ENCODE assay signal across 32 cellular contexts in genomic region chr14:67710209-67710608, GRCh38. TPM values are rescaled to one million over a fixed set of nuclear protein-coding genes. Genes with fewer than 3 reads are reported as not detected.
A peak's percentile ranks its signal among the peaks of the same experiment; 100 is the strongest.
DNase-seq lines count a peak whose midpoint lies in the region; ATAC-seq and TF ChIP-seq lines count a peak whose summit lies in the region.
"Had no signal": no experiment of that assay in that cellular context is flagged by ENCODE, and none has a peak within 500 bp of the region (broad histone marks: within the 10 kb centered on the region; RNA-seq: fewer than 3 reads in every experiment).

No MANE protein-coding gene starts in this region.

- BruUV-seq in PC-3 (replicated peaks; lab: Mats Ljungman, UMichigan) = no TSS peak

- peaks cover 20% of the 10 kb centered on the region for H3K9me3 ChIP-seq in PC-3 (ENCODE audit: low read length)
- H3K9me3 ChIP-seq: ovary had no signal

- CTCF ChIA-PET in PC-3 (lab: Charles Lee) = interaction anchor here (0.7 kb wide), 1 partner anchor 9 kb away, joined by 4 read pairs; no protein-coding TSS in a partner anchor

- no peaks in the 10 kb centered on the region; the same call in 1 of the 2 replicates for H3K36me3 ChIP-seq in PC-3 (ENCODE audit: low read depth, low read length)
- H3K36me3 ChIP-seq: ovary, upper lobe of left lung had no signal

- H3K4me3 ChIP-seq in PC-3 (ENCODE audit: low read length) = no peak overlapping the region
- H3K4me3 ChIP-seq: ovary, PC-9, skin epidermis, upper lobe of left lung had no signal

- no peak overlapping the region for H3K4me2 ChIP-seq in PC-3 (ENCODE audit: low read length)
- H3K4me2 ChIP-seq: PC-9 had no signal

- ATAC-seq in PC-3 (no peak), GM19023 (IDR thresholded peaks at IDR 0.05; ENCODE audit: unreplicated experiment) (no peak), HG03175 (IDR thresholded peaks at IDR 0.05; ENCODE audit: unreplicated experiment) (no peak)
- ATAC-seq: T-helper 17 cell had no signal

- no peaks in the 10 kb centered on the region for H4K20me1 ChIP-seq in PC-3 (ENCODE audit: low read length)

- intact Hi-C loops in PC-3 (cut with micrococcal nuclease) = no loop called here

- POLR2A ChIA-PET in PC-3 (lab: Charles Lee; ENCODE audit: unreplicated experiment) = no interaction called here

- TF ChIP-seq CTCF in PC-3 (conservative IDR thresholded peaks at IDR 0.05; ENCODE audit: low read depth, low read length) = no peak

- H3K9me2 ChIP-seq in PC-3 (replicated peaks; ENCODE audit: low read length) = no peaks in the 10 kb centered on the region

- H3K27me3 ChIP-seq in PC-3 (ENCODE audit: low read length) = no peaks in the 10 kb centered on the region
- H3K27me3 ChIP-seq: ovary, upper lobe of left lung had no signal

- H3K27ac ChIP-seq in PC-3 (ENCODE audit: low read length) = no peak overlapping the region
- H3K27ac ChIP-seq: 22Rv1, ovary, PC-9, skin epidermis, upper lobe of left lung had no signal

- no peaks in the 10 kb centered on the region for H3F3A ChIP-seq in PC-3 (ENCODE audit: low read length, unreplicated experiment)

- H2AFZ ChIP-seq in PC-3 (ENCODE audit: low read length) = no peak overlapping the region
- H2AFZ ChIP-seq: PC-9 had no signal

- H3K9ac ChIP-seq in PC-3 (ENCODE audit: low read length) = no peak overlapping the region

- peaks cover 2% of the 10 kb centered on the region; the same call in 1 of the 2 replicates for H3K4me1 ChIP-seq in PC-3 (ENCODE audit: insufficient read depth, low read length)
- H3K4me1 ChIP-seq: upper lobe of left lung had no signal

- H3K79me2 ChIP-seq in PC-3 (ENCODE audit: low read length) = no peaks in the 10 kb centered on the region

- peak; percentile 49 for DNase-seq in DMS 273 (lab: John Stamatoyannopoulos, UW; ENCODE audit: unreplicated experiment)
- DNase-seq in DMS 273 treated with DMSO at 0.1 percent for 48 hours (lab: John Stamatoyannopoulos, UW) = no peak
- peak; percentile 21 for DNase-seq in HT1080 (ENCODE audit: low read depth)
- DNase-seq in PC-3 = peak; percentile 24
- DNase-seq in left kidney (ENCODE audit: low read depth, low spot score) = peak; percentile 23
- DNase-seq in NCI-H345 (lab: John Stamatoyannopoulos, UW) = no peak
- DNase-seq: activated CD4-positive, alpha-beta T cell treated with anti-CD3 and anti-CD28 coated beads, Interleukin-2, amount 50 U/mL, for 1 hour; activated CD4-positive, CD25-positive, alpha-beta regulatory T cell; activated effector memory CD4-positive, alpha-beta T cell treated with anti-CD3 and anti-CD28 coated beads, Interleukin-2, amount 50 U/mL, for 16 hours; activated naive CD8-positive, alpha-beta T cell treated with anti-CD3 and anti-CD28 coated beads for 36 hours; activated T-cell treated with anti-CD3 and anti-CD28 coated beads, Interleukin-2, amount 50 U/mL, for 1 hour; anterior cingulate cortex; effector CD4-positive, alpha-beta T cell; HCEC 1CT; hypothalamus; mesenchymal stem cell; MM.1S; NCI-H2081; NCI-H446 treated with DMSO at 0.1 percent for 48 hours; ovary; PC-9; Right ventricle myocardium superior; stimulated activated naive CD4-positive, alpha-beta T cell; T-helper 17 cell; upper lobe of left lung had no signal

RNA-seq across cellular contexts. Expression of gene RDH12, which starts 8.5 kb away (rescaled TPM):
- total RNA-seq in HT1080 (2014; rRNA removed; shearing (Covaris generic)) = 0.23 and 0.29 TPM in 2 replicates
- polyA plus RNA-seq in HT1080 (2015; cell fraction: cytosol; rRNA removed) = 0.11 and 0.13 TPM in 2 replicates
- 0.35 and 0.64 TPM in 2 replicates for polyA plus RNA-seq in HT1080 (2015; cell fraction: nucleus; rRNA removed)
- total RNA-seq in PC-3 (2014; rRNA removed) = not detected in 2 replicates
- total RNA-seq: activated naive CD8-positive, alpha-beta T cell treated with anti-CD3 and anti-CD28 coated beads for 36 hours; glomerular endothelial cell; PC-9; renal cortical epithelial cell; Right ventricle myocardium superior; T-helper 17 cell had no signal
- polyA plus RNA-seq: neural cell had no signal

RNA-seq across cellular contexts. Expression of gene RDH11, which starts 14.6 kb away (rescaled TPM):
- total RNA-seq in HT1080 (2014; rRNA removed; shearing (Covaris generic)) = 76.1 and 91.2 TPM in 2 replicates
- polyA plus RNA-seq in HT1080 (2015; cell fraction: cytosol; rRNA removed) = 89.0 and 98.8 TPM in 2 replicates
- 198 and 218 TPM in 2 replicates for polyA plus RNA-seq in HT1080 (2015; cell fraction: nucleus; rRNA removed)
- 103 and 125 TPM in 2 replicates for total RNA-seq in PC-3 (2014; rRNA removed)

RNA-seq across cellular contexts. Expression of gene VTI1B, which starts 35.8 kb away (rescaled TPM):
- 80.2 and 96.1 TPM in 2 replicates for total RNA-seq in HT1080 (2014; rRNA removed; shearing (Covaris generic))
- polyA plus RNA-seq in HT1080 (2015; cell fraction: cytosol; rRNA removed) = 49.2 and 56.2 TPM in 2 replicates
- 16.0 and 16.2 TPM in 2 replicates for polyA plus RNA-seq in HT1080 (2015; cell fraction: nucleus; rRNA removed)
- 72.6 and 93.8 TPM in 2 replicates for total RNA-seq in PC-3 (2014; rRNA removed)

Comparison
In these comparisons a context has a peak if more than half of its experiments do, and no peak if none do; other contexts are left out.
1. DNase-seq: peak in DMS 273 (single experiment), HT1080 (single experiment), PC-3 (single experiment) and left kidney (single experiment); none in DMS 273 treated with DMSO at 0.1 percent for 48 hours (single experiment) and NCI-H345 (single experiment).